9 cellular contexts compared by ENCODE assay signal in the genomic region with DNA sequence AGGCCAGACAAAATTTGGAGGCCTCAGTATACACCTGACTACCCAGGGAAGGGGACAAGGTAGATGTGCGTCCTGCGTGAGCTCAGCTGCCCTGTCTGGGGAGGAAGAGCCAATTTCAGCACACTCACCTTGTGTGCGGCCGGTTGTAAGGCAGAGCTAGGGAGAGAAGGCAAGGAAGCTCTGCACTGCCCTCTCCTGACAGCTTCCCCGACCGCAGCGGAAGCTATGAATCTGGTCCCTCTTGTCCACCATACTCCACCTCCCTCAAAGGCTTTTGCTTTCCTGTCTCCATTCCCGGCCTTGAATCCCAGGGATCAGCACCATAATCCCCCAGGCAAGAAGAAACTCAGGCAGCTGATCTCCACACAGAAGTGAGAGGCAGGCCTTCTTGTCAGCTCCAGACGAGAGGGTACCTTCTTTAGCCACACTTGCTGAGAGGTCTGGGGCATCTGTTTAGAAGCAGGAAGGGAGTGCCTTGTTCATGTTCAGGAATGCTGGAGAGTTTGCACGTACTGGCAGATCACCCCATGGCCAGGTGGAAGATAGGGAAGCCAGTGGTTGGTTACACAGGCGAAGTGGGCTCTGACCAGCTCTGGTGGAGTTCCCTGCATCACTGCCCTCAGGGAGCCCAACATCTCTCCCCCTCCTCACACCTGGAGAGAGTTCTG.
A peak's percentile ranks its signal among the peaks of the same experiment; 100 is the strongest.
DNase-seq lines count a peak whose midpoint lies in the region; ATAC-seq and TF ChIP-seq lines count a peak whose summit lies in the region.
"Had no signal": no experiment of that assay in that cellular context is flagged by ENCODE, and none has a peak within 500 bp of the region (broad histone marks: within the 10 kb centered on the region; RNA-seq: fewer than 3 reads in every experiment).

No MANE protein-coding gene starts in this region.

- H3K9me3 Mint-ChIP-seq in activated CD8-positive, alpha-beta T cell treated with anti-CD3 and anti-CD28 coated beads for 36 hours: no peaks in the 10 kb centered on the region
- peaks cover 2% of the 10 kb centered on the region for H3K9me3 Mint-ChIP-seq in glutamatergic neuron (ENCODE audit: unreplicated experiment)
- H3K9me3 Mint-ChIP-seq: naive B cell had no signal

- POLR2A ChIA-PET in BJ (lab: Charles Lee): no interaction called here
- POLR2A ChIA-PET in activated CD8-positive, alpha-beta T cell treated with anti-CD3 and anti-CD28 coated beads for 36 hours (lab: Charles Lee): no interaction called here

- peaks cover 13% of the 10 kb centered on the region for H3K27me3 Mint-ChIP-seq in activated CD8-positive, alpha-beta T cell treated with anti-CD3 and anti-CD28 coated beads for 36 hours
- H3K27me3 Mint-ChIP-seq in glutamatergic neuron (ENCODE audit: unreplicated experiment): peaks cover 5% of the 10 kb centered on the region

- CTCF ChIA-PET in BJ (lab: Yijun Ruan, JAX): interaction anchor here (0.6 to 1.9 kb wide), 15 partner anchors 8 to 474 kb away, joined by 3 to 7 read pairs (median 4); no protein-coding TSS in a partner anchor
- CTCF ChIA-PET in activated CD8-positive, alpha-beta T cell treated with anti-CD3 and anti-CD28 coated beads for 36 hours (lab: Charles Lee): interaction anchor here (1.0 to 2.1 kb wide), 5 partner anchors 11 to 27 kb away, joined by 3 to 9 read pairs (median 4); no protein-coding TSS in a partner anchor

- H3K4me1 Mint-ChIP-seq in activated CD8-positive, alpha-beta T cell treated with anti-CD3 and anti-CD28 coated beads for 36 hours (ENCODE audit: low read depth): no peaks in the 10 kb centered on the region
- no peaks in the 10 kb centered on the region for H3K4me1 Mint-ChIP-seq in glutamatergic neuron (ENCODE audit: low read depth, unreplicated experiment)

- H3K27ac Mint-ChIP-seq in activated CD8-positive, alpha-beta T cell treated with anti-CD3 and anti-CD28 coated beads for 36 hours: no peak overlapping the region
- H3K27ac Mint-ChIP-seq in glutamatergic neuron (ENCODE audit: unreplicated experiment): no peak overlapping the region

- H3K4me3 ChIP-seq in BJ (ENCODE audit: low read depth, low read length) (no peak overlapping the region), ovary (no peak overlapping the region)

- no peak for DNase-seq in BJ (ENCODE audit: low read depth)
- peak; percentile 68 for DNase-seq in KBM-7
- peak; percentile 45 for DNase-seq in activated CD8-positive, alpha-beta T cell treated with anti-CD3 and anti-CD28 coated beads for 36 hours
- peak; percentile 77 for DNase-seq in glutamatergic neuron
- peak in 4 of 5 donors; percentile 38 to 70 (median 50) for DNase-seq in ovary
- DNase-seq in activated CD4-positive, CD25-positive, alpha-beta regulatory T cell (lab: John Stamatoyannopoulos, UW): no peak
- DNase-seq in DMS79 (lab: John Stamatoyannopoulos, UW): no peak
- DNase-seq: naive B cell had no signal

- no peak for TF ChIP-seq EP300 in ovary (IDR thresholded peaks at IDR 0.05)

- no peak overlapping the region for H3K4me3 Mint-ChIP-seq in activated CD8-positive, alpha-beta T cell treated with anti-CD3 and anti-CD28 coated beads for 36 hours
- no peak overlapping the region for H3K4me3 Mint-ChIP-seq in glutamatergic neuron (ENCODE audit: unreplicated experiment)

- TF ChIP-seq POLR2A in ovary (IDR thresholded peaks at IDR 0.05): no peak

- intact Hi-C loops in activated CD8-positive, alpha-beta T cell treated with anti-CD3 and anti-CD28 coated beads for 36 hours (cut with micrococcal nuclease): no loop called here
- intact Hi-C loops in ovary (cut with DNase I): loop anchor here in 1 of 4 donors (10.0 kb wide), 1 partner anchor 479 kb away; a partner anchor contains a TSS

- peak; percentile 87 for ATAC-seq in GM18867 (IDR thresholded peaks at IDR 0.05; ENCODE audit: unreplicated experiment)
- peak; percentile 67 for ATAC-seq in activated CD8-positive, alpha-beta T cell treated with anti-CD3 and anti-CD28 coated beads for 36 hours

- peaks cover 2% of the 10 kb centered on the region; the same call in 1 of the 2 replicates for H3K27me3 ChIP-seq in BJ (ENCODE audit: control insufficient read depth, insufficient read depth, low read length)
- H3K27me3 ChIP-seq in ovary: no peaks in the 10 kb centered on the region

- H3K4me1 ChIP-seq in ovary (ENCODE audit: insufficient read depth): no peaks in the 10 kb centered on the region

- H3K36me3 ChIP-seq in BJ (ENCODE audit: control insufficient read depth, insufficient read depth, low read length) (no peaks in the 10 kb centered on the region), ovary (no peaks in the 10 kb centered on the region)

- no peak overlapping the region for H3K27ac ChIP-seq in ovary

- WGBS in ovary, 3 donors: 29 to 32% (median 30%) methylated on average over 11 of the region's 11 CpGs

- TF ChIP-seq CTCF in BJ (IDR thresholded peaks at IDR 0.05; ENCODE audit: insufficient read depth, low read depth, low read length): peak; percentile 80
- peak; percentile 18 for TF ChIP-seq CTCF in activated CD8-positive, alpha-beta T cell treated with anti-CD3 and anti-CD28 coated beads for 36 hours (IDR thresholded peaks at IDR 0.05)
- peak; percentile 25 for TF ChIP-seq CTCF in glutamatergic neuron (IDR thresholded peaks at IDR 0.05; ENCODE audit: partially characterized antibody, unreplicated experiment)
- peak in 1 of 3 donors; percentile 8 for TF ChIP-seq CTCF in ovary (IDR thresholded peaks at IDR 0.05)

- no peaks in the 10 kb centered on the region for H3K9me3 ChIP-seq in ovary

- no peaks in the 10 kb centered on the region for H3K36me3 Mint-ChIP-seq in activated CD8-positive, alpha-beta T cell treated with anti-CD3 and anti-CD28 coated beads for 36 hours (ENCODE audit: low read depth)
- no peaks in the 10 kb centered on the region for H3K36me3 Mint-ChIP-seq in glutamatergic neuron (ENCODE audit: unreplicated experiment)
- H3K36me3 Mint-ChIP-seq: naive B cell had no signal

- in situ Hi-C loops in KBM-7 (cut with MboI; ENCODE audit: low pct_unique_long_range_greater_than_20kb, low sequenced_read_pairs): no loop called here

Comparison
In these comparisons a context has a peak if more than half of its experiments do, and no peak if none do; other contexts are left out.
1. DNase-seq: peak in KBM-7 (single experiment), activated CD8-positive, alpha-beta T cell treated with anti-CD3 and anti-CD28 coated beads for 36 hours (single experiment), glutamatergic neuron (single experiment) and ovary (4 of 5); none in BJ (single experiment), activated CD4-positive, CD25-positive, alpha-beta regulatory T cell (0 of 4) and DMS79 (single experiment).